In the genomic region with DNA sequence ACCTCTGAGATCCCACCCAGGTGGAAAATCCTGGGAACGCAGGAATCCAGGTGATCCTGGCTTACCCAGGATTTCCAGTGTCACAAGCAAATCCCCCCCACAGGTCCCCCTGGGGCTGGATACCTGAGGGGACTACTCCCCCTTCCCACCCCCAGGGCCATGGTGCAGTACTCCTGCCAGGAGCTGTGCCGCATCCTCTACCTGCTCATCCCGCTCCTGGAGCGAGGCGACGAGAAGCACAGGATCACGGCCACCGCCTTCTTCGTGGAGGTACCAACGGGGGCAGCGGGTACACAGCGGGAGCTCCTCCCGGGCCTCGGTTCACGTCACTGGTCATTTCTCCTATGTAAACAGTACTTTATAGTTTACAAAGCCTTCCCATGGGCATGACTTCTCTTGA, we compare ENCODE assay signal across 19 cellular contexts. TPM values are rescaled to one million over a fixed set of nuclear protein-coding genes. Genes with fewer than 3 reads are reported as not detected.
DNase-seq lines count a peak whose midpoint lies in the region; ATAC-seq and TF ChIP-seq lines count a peak whose summit lies in the region.
"Had no signal": no experiment of that assay in that cellular context is flagged by ENCODE, and none has a peak within 500 bp of the region (broad histone marks: within the 10 kb centered on the region; RNA-seq: fewer than 3 reads in every experiment).

No MANE protein-coding gene starts in this region.

- no peak overlapping the region for H3K14ac ChIP-seq in neuronal stem cell (ENCODE audit: low read length)

- no peak overlapping the region for H2BK120ac ChIP-seq in neuronal stem cell (ENCODE audit: low read depth, low read length)

- no peaks in the 10 kb centered on the region for H3K9me3 Mint-ChIP-seq in chondrocyte (ENCODE audit: low read depth)
- no peaks in the 10 kb centered on the region for H3K9me3 Mint-ChIP-seq in CD4-positive, alpha-beta T cell
- H3K9me3 Mint-ChIP-seq in CD4-positive, alpha-beta memory T cell: no peaks in the 10 kb centered on the region
- H3K9me3 Mint-ChIP-seq: CD14-positive monocyte; CD8-positive, alpha-beta T cell had no signal

- ATAC-seq in CD4-positive, alpha-beta T cell (ENCODE audit: poor library complexity): no peak
- ATAC-seq: A549; CD8-positive, alpha-beta T cell had no signal

- H3K4ac ChIP-seq in neuronal stem cell (ENCODE audit: low read length): no peak overlapping the region

- H3K18ac ChIP-seq in neuronal stem cell (ENCODE audit: low read length): no peak overlapping the region

- no peak overlapping the region for H2AFZ ChIP-seq in neuronal stem cell (ENCODE audit: low read length)

- no peaks in the 10 kb centered on the region for H3K9me3 ChIP-seq in neuronal stem cell (replicated peaks in 1 of 2; ENCODE audit: control insufficient read depth in 2 of 2, insufficient read depth in 1 of 2, low read depth in 1 of 2, low read length in 2 of 2)
- no peaks in the 10 kb centered on the region for H3K9me3 ChIP-seq in CD4-positive, alpha-beta T cell (ENCODE audit: control insufficient read depth, low read length)
- no peaks in the 10 kb centered on the region for H3K9me3 ChIP-seq in CD4-positive, alpha-beta memory T cell (ENCODE audit: control insufficient read depth in 1 of 2, low read length in 2 of 2)
- H3K9me3 ChIP-seq: A549; BE2C; BLaER1 treated with 17β-estradiol and CSF1 and Interleukin-3, amounts not matched to agents 10 nM and 100 nM; Caco-2 had no signal

- CTCF ChIA-PET in CD4-positive, alpha-beta T cell (lab: Charles Lee): no interaction called here
- CTCF ChIA-PET in CD4-positive, alpha-beta memory T cell (lab: Charles Lee; ENCODE audit: partially characterized antibody): interaction anchor here (1.8 kb wide), 1 partner anchor 21 kb away, joined by 4 read pairs; no protein-coding TSS in a partner anchor

- H3K36me3 ChIP-seq in neuronal stem cell (replicated peaks in 1 of 2; ENCODE audit: control insufficient read depth in 2 of 2, insufficient read depth in 2 of 2, low read length in 2 of 2): no peaks in the 10 kb centered on the region
- H3K36me3 ChIP-seq in CD4-positive, alpha-beta memory T cell (ENCODE audit: insufficient read depth, low read length): no peaks in the 10 kb centered on the region
- H3K36me3 ChIP-seq: BE2C; BLaER1 treated with 17β-estradiol and CSF1 and Interleukin-3, amounts not matched to agents 10 nM and 100 nM had no signal

- H3K79me1 ChIP-seq in neuronal stem cell (ENCODE audit: low read depth, low read length): no peaks in the 10 kb centered on the region

- H3K36me3 Mint-ChIP-seq in chondrocyte (ENCODE audit: low read depth): no peaks in the 10 kb centered on the region
- H3K36me3 Mint-ChIP-seq in CD4-positive, alpha-beta T cell (ENCODE audit: low read depth): no peaks in the 10 kb centered on the region
- no peaks in the 10 kb centered on the region for H3K36me3 Mint-ChIP-seq in CD4-positive, alpha-beta memory T cell
- H3K36me3 Mint-ChIP-seq: CD14-positive monocyte; CD8-positive, alpha-beta T cell had no signal

- intact Hi-C loops in CD4-positive, alpha-beta T cell (cut with DNase I, micrococcal nuclease): no loop called here
- intact Hi-C loops in CD4-positive, alpha-beta memory T cell (cut with micrococcal nuclease): no loop called here

- WGBS in neuronal stem cell (ENCODE audit: extremely low coverage in 2 of 2, insufficient read length in 2 of 2, insufficient replicate concordance in 1 of 2), 2 donors: no CpG with 5 or more reads among the region's 15 CpGs

- H3K27ac ChIP-seq in neuronal stem cell (replicated peaks; ENCODE audit: low read length): no peak overlapping the region
- H3K27ac ChIP-seq in CD4-positive, alpha-beta T cell (ENCODE audit: low read depth, low read length): no peak overlapping the region
- no peak overlapping the region for H3K27ac ChIP-seq in CD4-positive, alpha-beta memory T cell (ENCODE audit: low read depth, low read length)
- H3K27ac ChIP-seq: A549; BLaER1 treated with 17β-estradiol and CSF1 and Interleukin-3, amounts not matched to agents 10 nM and 100 nM had no signal

- H2BK5ac ChIP-seq in neuronal stem cell (ENCODE audit: low read length): no peak overlapping the region

- H3K27me3 ChIP-seq in neuronal stem cell (ENCODE audit: control insufficient read depth in 3 of 3, insufficient read depth in 3 of 3, low read depth in 1 of 3, low read length in 3 of 3): peaks cover 0 to 7% (median 0%) of the 10 kb centered on the region in 3 experiments
- H3K27me3 ChIP-seq in CD4-positive, alpha-beta T cell (ENCODE audit: control insufficient read depth, insufficient read depth, low read length): no peaks in the 10 kb centered on the region
- no peaks in the 10 kb centered on the region for H3K27me3 ChIP-seq in CD4-positive, alpha-beta memory T cell (ENCODE audit: insufficient read depth, low read length)
- H3K27me3 ChIP-seq: BE2C; BLaER1 treated with 17β-estradiol and CSF1 and Interleukin-3, amounts not matched to agents 10 nM and 100 nM had no signal

- DNase-seq in NCI-H748 (lab: John Stamatoyannopoulos, UW; ENCODE audit: unreplicated experiment) (peak; percentile 5), NCI-H748 treated with DMSO at 0.1 percent for 48 hours (lab: John Stamatoyannopoulos, UW) (no peak), chondrocyte (ENCODE audit: low spot score) (peak; percentile 90), neuronal stem cell (ENCODE audit: low spot score) (no peak)
- no peak for DNase-seq in CD4-positive, alpha-beta T cell
- no peak for DNase-seq in CD4-positive, alpha-beta memory T cell
- DNase-seq: 8988T; ACHN; AML-193; BE2C; Caco-2; CD8-positive, alpha-beta T cell; DMS153; DND-41; GOT3; HCEC 1CT had no signal

- no peak overlapping the region for H3K4me2 ChIP-seq in neuronal stem cell (ENCODE audit: insufficient read depth, low read length, poor library complexity, severe bottlenecking)
- H3K4me2 ChIP-seq: A549; BLaER1 treated with 17β-estradiol and CSF1 and Interleukin-3, amounts not matched to agents 10 nM and 100 nM had no signal

- H3K4me3 ChIP-seq in neuronal stem cell (ENCODE audit: low read length in 2 of 2): no peak overlapping the region
- H3K4me3 ChIP-seq in CD4-positive, alpha-beta memory T cell (ENCODE audit: low read length in 2 of 2): no peak overlapping the region
- H3K4me3 ChIP-seq: A549; BLaER1 treated with 17β-estradiol and CSF1 and Interleukin-3, amounts not matched to agents 10 nM and 100 nM had no signal

- H4K91ac ChIP-seq in neuronal stem cell (ENCODE audit: low read depth, low read length, poor library complexity): no peak overlapping the region

- H3K4me1 Mint-ChIP-seq in chondrocyte (ENCODE audit: low read depth): no peaks in the 10 kb centered on the region
- H3K4me1 Mint-ChIP-seq in CD4-positive, alpha-beta T cell (ENCODE audit: low read depth): no peaks in the 10 kb centered on the region
- no peaks in the 10 kb centered on the region for H3K4me1 Mint-ChIP-seq in CD4-positive, alpha-beta memory T cell
- H3K4me1 Mint-ChIP-seq: CD14-positive monocyte had no signal

- peaks cover 41% of the 10 kb centered on the region for H3K27me3 Mint-ChIP-seq in chondrocyte (ENCODE audit: low read depth)
- H3K27me3 Mint-ChIP-seq in CD4-positive, alpha-beta T cell: no peaks in the 10 kb centered on the region
- peaks cover 12 to 14% of the 10 kb centered on the region in 2 donors for H3K27me3 Mint-ChIP-seq in CD4-positive, alpha-beta memory T cell

- no peak overlapping the region for H3K27ac Mint-ChIP-seq in chondrocyte (ENCODE audit: unreplicated experiment)
- H3K27ac Mint-ChIP-seq in CD4-positive, alpha-beta T cell: no peak overlapping the region
- H3K27ac Mint-ChIP-seq in CD4-positive, alpha-beta memory T cell: no peak overlapping the region
- H3K27ac Mint-ChIP-seq: CD14-positive monocyte; CD8-positive, alpha-beta T cell had no signal

- POLR2A ChIA-PET in CD4-positive, alpha-beta T cell (lab: Charles Lee): no interaction called here
- POLR2A ChIA-PET in CD4-positive, alpha-beta memory T cell (lab: Charles Lee; ENCODE audit: partially characterized antibody): no interaction called here

- no peak overlapping the region for H2BK15ac ChIP-seq in neuronal stem cell (ENCODE audit: low read length)

- H3K9ac ChIP-seq in neuronal stem cell (ENCODE audit: low read depth, low read length, poor library complexity): no peak overlapping the region
- H3K9ac ChIP-seq: BLaER1 treated with 17β-estradiol and CSF1 and Interleukin-3, amounts not matched to agents 10 nM and 100 nM had no signal

- TF ChIP-seq CTCF in chondrocyte (IDR thresholded peaks at IDR 0.05): no peak
- TF ChIP-seq CTCF in CD4-positive, alpha-beta T cell (IDR thresholded peaks at IDR 0.05): no peak

- no peak overlapping the region for H3K4me3 Mint-ChIP-seq in chondrocyte (ENCODE audit: unreplicated experiment)
- no peak overlapping the region for H3K4me3 Mint-ChIP-seq in CD4-positive, alpha-beta T cell
- H3K4me3 Mint-ChIP-seq in CD4-positive, alpha-beta memory T cell: no peak overlapping the region
- H3K4me3 Mint-ChIP-seq: CD14-positive monocyte; CD8-positive, alpha-beta T cell had no signal

- H2AK5ac ChIP-seq in neuronal stem cell (ENCODE audit: low read depth, low read length): peak overlapping the region; percentile 47

- H4K8ac ChIP-seq in neuronal stem cell (ENCODE audit: low read depth, low read length): no peak overlapping the region

- H3K4me1 ChIP-seq in neuronal stem cell (ENCODE audit: control insufficient read depth in 2 of 2, insufficient read depth in 1 of 2, low read depth in 1 of 2, low read length in 2 of 2): peaks cover 0 to 3% of the 10 kb centered on the region in 2 donors
- no peaks in the 10 kb centered on the region for H3K4me1 ChIP-seq in CD4-positive, alpha-beta memory T cell (ENCODE audit: insufficient read depth, low read length)
- H3K4me1 ChIP-seq: A549; BE2C; BLaER1 treated with 17β-estradiol and CSF1 and Interleukin-3, amounts not matched to agents 10 nM and 100 nM; Caco-2 had no signal

- no peak overlapping the region for H2BK12ac ChIP-seq in neuronal stem cell (ENCODE audit: low read length)

- H3K23ac ChIP-seq in neuronal stem cell (ENCODE audit: low read depth, low read length, poor library complexity): no peak overlapping the region

RNA-seq across cellular contexts. Expression of a gene that starts 20.4 kb away (rescaled TPM):
- 12.6 to 14.7 TPM (median 12.7 TPM) in 3 replicates for total RNA-seq in chondrocyte
- 23.9 TPM for polyA plus RNA-seq in neuronal stem cell (2013, experiment 1 of 2)
- 24.2 TPM for polyA plus RNA-seq in neuronal stem cell (2013, experiment 2 of 2)
- 1 to 10 TPM; 7.3 to 7.6 TPM for total RNA-seq in CD4-positive, alpha-beta T cell
- 10 to 100 TPM; 20.0 to 24.5 TPM for total RNA-seq in CD4-positive, alpha-beta memory T cell
- 10 to 100 TPM; 21.5 to 24.4 TPM for polyA plus RNA-seq in CD4-positive, alpha-beta memory T cell

RNA-seq across cellular contexts. Expression of a gene that starts 53.6 kb away (rescaled TPM):
- total RNA-seq in chondrocyte: 0.15 TPM in 1 of 3 replicates, not detected in the others
- polyA plus RNA-seq in neuronal stem cell (2013, experiment 1 of 2): 0.32 TPM
- 0.46 TPM for polyA plus RNA-seq in neuronal stem cell (2013, experiment 2 of 2)
- under 1 TPM; 0.14 to 0.19 TPM for total RNA-seq in CD4-positive, alpha-beta T cell
- under 1 TPM; 0.22 to 0.38 TPM for total RNA-seq in CD4-positive, alpha-beta memory T cell
- polyA plus RNA-seq in CD4-positive, alpha-beta memory T cell: not detected
- total RNA-seq: Caco-2; CD8-positive, alpha-beta T cell had no signal
- polyA plus RNA-seq: A549, CD14-positive monocyte had no signal

Comparison
In these comparisons a context has a peak if more than half of its experiments do, and no peak if none do; other contexts are left out.
1. DNase-seq: peak in NCI-H748 (single experiment) and chondrocyte (single experiment); none in NCI-H748 treated with DMSO at 0.1 percent for 48 hours (single experiment), neuronal stem cell (single experiment), CD4-positive, alpha-beta T cell (0 of 10) and CD4-positive, alpha-beta memory T cell (0 of 5).